Comparison of ENCODE assay signal across 23 cellular contexts in genomic region chr9:131583836-131584555, GRCh38. TPM values are rescaled to one million over a fixed set of nuclear protein-coding genes. Genes with fewer than 3 reads are reported as not detected.
A peak's percentile ranks its signal among the peaks of the same experiment; 100 is the strongest.
DNase-seq lines count a peak whose midpoint lies in the region; ATAC-seq and TF ChIP-seq lines count a peak whose summit lies in the region.
"Had no signal": no experiment of that assay in that cellular context is flagged by ENCODE, and none has a peak within 500 bp of the region (broad histone marks: within the 10 kb centered on the region; RNA-seq: fewer than 3 reads in every experiment).

No MANE protein-coding gene starts in this region.

- no peaks in the 10 kb centered on the region for H3K79me2 ChIP-seq in SK-N-SH (ENCODE audit: insufficient read depth)

- no peaks in the 10 kb centered on the region for H3K9me3 ChIP-seq in BLaER1
- H3K9me3 ChIP-seq in CD4-positive, alpha-beta T cell (ENCODE audit: control insufficient read depth, low read length): no peaks in the 10 kb centered on the region
- no peaks in the 10 kb centered on the region for H3K9me3 ChIP-seq in naive thymus-derived CD4-positive, alpha-beta T cell (ENCODE audit: control insufficient read depth in 2 of 3, low read length in 3 of 3)
- H3K9me3 ChIP-seq in SK-N-SH: no peaks in the 10 kb centered on the region
- no peaks in the 10 kb centered on the region for H3K9me3 ChIP-seq in esophagus muscularis mucosa
- H3K9me3 ChIP-seq: adrenal gland, heart right ventricle, stomach, upper lobe of left lung had no signal

- H3K27me3 Mint-ChIP-seq in CD4-positive, alpha-beta T cell: no peaks in the 10 kb centered on the region
- no peaks in the 10 kb centered on the region for H3K27me3 Mint-ChIP-seq in activated CD4-positive, alpha-beta memory T cell treated with anti-CD3 and anti-CD28 coated beads, Interleukin-2, amount 10 ng/mL, durations not matched to agents 7 days and 5 days
- no peaks in the 10 kb centered on the region for H3K27me3 Mint-ChIP-seq in naive thymus-derived CD4-positive, alpha-beta T cell

- POLR2A ChIA-PET in CD4-positive, alpha-beta T cell (lab: Charles Lee): interaction anchor here (1.6 kb wide), 1 partner anchor 38 kb away, joined by 5 read pairs; no protein-coding TSS in a partner anchor
- POLR2A ChIA-PET in activated CD4-positive, alpha-beta memory T cell treated with anti-CD3 and anti-CD28 coated beads, Interleukin-2, amount 10 ng/mL, durations not matched to agents 7 days and 5 days (lab: Charles Lee): interaction anchor here (1.5 to 2.4 kb wide), 4 partner anchors 83 to 161 kb away, joined by 5 to 9 read pairs (median 8); no protein-coding TSS in a partner anchor
- POLR2A ChIA-PET in naive thymus-derived CD4-positive, alpha-beta T cell (lab: Charles Lee): interaction anchor here (1.5 kb wide), 1 partner anchor 161 kb away, joined by 3 read pairs; no protein-coding TSS in a partner anchor
- POLR2A ChIA-PET in SK-N-SH (lab: Yijun Ruan, JAX): no interaction called here

- H3F3A ChIP-seq in SK-N-SH (replicated peaks; ENCODE audit: insufficient read depth): no peaks in the 10 kb centered on the region

- DNase-seq in CD4-positive, alpha-beta T cell: no peak
- DNase-seq in activated CD4-positive, alpha-beta memory T cell treated with anti-CD3 and anti-CD28 coated beads, Interleukin-2, amount 10 ng/mL, durations not matched to agents 7 days and 5 days: no peak
- DNase-seq in naive thymus-derived CD4-positive, alpha-beta T cell: no peak
- no peak for DNase-seq in NAMALWA (ENCODE audit: low spot score)
- no peak for DNase-seq in SK-N-SH
- no peak for DNase-seq in esophagus muscularis mucosa (ENCODE audit: extremely low spot score)
- no peak for DNase-seq in NCI-H187 treated with DMSO at 0.1 percent for 48 hours (lab: John Stamatoyannopoulos, UW)
- DNase-seq: activated CD4-positive, alpha-beta T cell treated with anti-CD3 and anti-CD28 coated beads, Interleukin-2, amount 50 U/mL, for 1 hour; activated T-cell treated with anti-CD3 and anti-CD28 coated beads, Interleukin-2, amount 50 U/mL, for 1 hour; HCEC 1CT; heart right ventricle; MM.1S; NCI-H146; NCI-H748 treated with DMSO at 0.1 percent for 48 hours; stimulated activated CD4-positive, alpha-beta T cell treated with anti-CD3 and anti-CD28 coated beads, Interleukin-4, amount 100 ng/mL, for 1 hour; stomach; upper lobe of left lung had no signal

- H3K27me3 ChIP-seq in BLaER1 (no peaks in the 10 kb centered on the region), SK-N-SH (ENCODE audit: insufficient read depth) (no peaks in the 10 kb centered on the region), esophagus muscularis mucosa (no peaks in the 10 kb centered on the region)
- H3K27me3 ChIP-seq in CD4-positive, alpha-beta T cell (ENCODE audit: control insufficient read depth, insufficient read depth, low read length): no peaks in the 10 kb centered on the region
- H3K27me3 ChIP-seq in naive thymus-derived CD4-positive, alpha-beta T cell (ENCODE audit: control insufficient read depth in 2 of 2, insufficient read depth in 2 of 2, low read length in 2 of 2): no peaks in the 10 kb centered on the region
- H3K27me3 ChIP-seq: adrenal gland, heart right ventricle, stomach, upper lobe of left lung had no signal

- intact Hi-C loops in CD4-positive, alpha-beta T cell (cut with DNase I, micrococcal nuclease): no loop called here
- intact Hi-C loops in naive thymus-derived CD4-positive, alpha-beta T cell (cut with micrococcal nuclease): no loop called here
- intact Hi-C loops in esophagus muscularis mucosa (cut with DNase I): no loop called here

- no peak overlapping the region for H3K4me3 ChIP-seq in BLaER1
- H3K4me3 ChIP-seq in naive thymus-derived CD4-positive, alpha-beta T cell (ENCODE audit: low read length): no peak overlapping the region
- H3K4me3 ChIP-seq in SK-N-SH (ENCODE audit: low read depth in 2 of 2, low read length in 1 of 2): no peak overlapping the region
- no peak overlapping the region for H3K4me3 ChIP-seq in esophagus muscularis mucosa
- H3K4me3 ChIP-seq: adrenal gland, heart right ventricle, smooth muscle cell, stomach, upper lobe of left lung had no signal

- no peaks in the 10 kb centered on the region for H3K9me3 Mint-ChIP-seq in CD4-positive, alpha-beta T cell
- no peaks in the 10 kb centered on the region for H3K9me3 Mint-ChIP-seq in activated CD4-positive, alpha-beta memory T cell treated with anti-CD3 and anti-CD28 coated beads, Interleukin-2, amount 10 ng/mL, durations not matched to agents 7 days and 5 days
- peaks cover 0 to 3% (median 0%) of the 10 kb centered on the region in 11 donors for H3K9me3 Mint-ChIP-seq in naive thymus-derived CD4-positive, alpha-beta T cell

- H4K20me1 ChIP-seq in BLaER1: peaks cover 87% of the 10 kb centered on the region
- no peaks in the 10 kb centered on the region for H4K20me1 ChIP-seq in SK-N-SH (ENCODE audit: insufficient read depth)

- H3K4me1 ChIP-seq in BLaER1 (peaks cover 88% of the 10 kb centered on the region), SK-N-SH (ENCODE audit: control insufficient read depth in 1 of 2, insufficient read depth in 2 of 2, low read depth in 1 of 2, low read length in 1 of 2) (peaks cover 0 to under 1% of the 10 kb centered on the region in 2 experiments; a peak in 1 of 4 replicates), esophagus muscularis mucosa (peaks cover 0 to 8% (median 5%) of the 10 kb centered on the region in 4 donors)
- peaks cover 28 to 32% of the 10 kb centered on the region in 2 donors for H3K4me1 ChIP-seq in naive thymus-derived CD4-positive, alpha-beta T cell (ENCODE audit: control insufficient read depth in 2 of 2, insufficient read depth in 2 of 2, low read length in 2 of 2)
- H3K4me1 ChIP-seq: adrenal gland had no signal

- no peak for TF ChIP-seq EP300 in SK-N-SH (IDR thresholded peaks at IDR 0.05; ENCODE audit: borderline replicate concordance in 1 of 2, low read depth in 1 of 2, low read length in 1 of 2)
- no peak for TF ChIP-seq EP300 in esophagus muscularis mucosa (IDR thresholded peaks at IDR 0.05)

- no peaks in the 10 kb centered on the region for H3K9me2 ChIP-seq in SK-N-SH

- peak overlapping the region; percentile 96 for H3K27ac Mint-ChIP-seq in CD4-positive, alpha-beta T cell
- peak overlapping the region; percentile 89 for H3K27ac Mint-ChIP-seq in activated CD4-positive, alpha-beta memory T cell treated with anti-CD3 and anti-CD28 coated beads, Interleukin-2, amount 10 ng/mL, durations not matched to agents 7 days and 5 days
- H3K27ac Mint-ChIP-seq in naive thymus-derived CD4-positive, alpha-beta T cell: peak overlapping the region; percentile 42 to 95 (median 92)

- H3K36me3 ChIP-seq in BLaER1: peaks cover 83% of the 10 kb centered on the region
- H3K36me3 ChIP-seq in naive thymus-derived CD4-positive, alpha-beta T cell (ENCODE audit: control insufficient read depth in 2 of 3, insufficient read depth in 3 of 3, low read length in 3 of 3): peaks cover 8 to 59% (median 12%) of the 10 kb centered on the region in 3 experiments
- H3K36me3 ChIP-seq in SK-N-SH (replicated peaks in 1 of 2; ENCODE audit: control insufficient read depth in 1 of 2, insufficient read depth in 2 of 2, low read length in 1 of 2): peaks cover 5 to 42% of the 10 kb centered on the region in 2 experiments
- peaks cover 76 to 90% (median 89%) of the 10 kb centered on the region in 4 donors for H3K36me3 ChIP-seq in esophagus muscularis mucosa

- no peak for TF ChIP-seq CTCF in CD4-positive, alpha-beta T cell (IDR thresholded peaks at IDR 0.05)
- TF ChIP-seq CTCF in SK-N-SH (IDR thresholded peaks at IDR 0.05): no peak
- TF ChIP-seq CTCF in esophagus muscularis mucosa (IDR thresholded peaks at IDR 0.05): no peak

- no peak for ATAC-seq in CD4-positive, alpha-beta T cell (ENCODE audit: poor library complexity)
- no peak for ATAC-seq in naive thymus-derived CD4-positive, alpha-beta T cell

- no peak overlapping the region for H3K9ac ChIP-seq in BLaER1
- H3K9ac ChIP-seq in SK-N-SH: no peak overlapping the region

- CTCF ChIA-PET in CD4-positive, alpha-beta T cell (lab: Charles Lee): no interaction called here
- CTCF ChIA-PET in activated CD4-positive, alpha-beta memory T cell treated with anti-CD3 and anti-CD28 coated beads, Interleukin-2, amount 10 ng/mL, durations not matched to agents 7 days and 5 days (lab: Charles Lee): interaction anchor here (1.7 kb wide), 1 partner anchor 157 kb away, joined by 5 read pairs; the partner anchor contains the start of gene RAPGEF1
- CTCF ChIA-PET in naive thymus-derived CD4-positive, alpha-beta T cell (lab: Charles Lee): interaction anchor here (1.4 to 2.2 kb wide), 2 partner anchors 157 to 161 kb away, joined by 7 to 13 read pairs; no protein-coding TSS in a partner anchor
- CTCF ChIA-PET in SK-N-SH (lab: Yijun Ruan, JAX): interaction anchor here (0.8 to 2.2 kb wide), 2 partner anchors 155 to 156 kb away, joined by 3 to 6 read pairs; no protein-coding TSS in a partner anchor

- no peak for TF ChIP-seq POLR2A in esophagus muscularis mucosa (IDR thresholded peaks at IDR 0.05; ENCODE audit: low read depth)

- H3K27ac ChIP-seq in BLaER1 (0 out of 2 replicates have a peak overlapping the region, but pooled peaks have one; percentile 1), SK-N-SH (ENCODE audit: low read depth in 2 of 2, low read length in 1 of 2) (no peak overlapping the region), esophagus muscularis mucosa (replicated peaks in 1 of 4) (no peak overlapping the region)
- H3K27ac ChIP-seq in CD4-positive, alpha-beta T cell (ENCODE audit: low read depth, low read length): peak overlapping the region; percentile 42
- peak overlapping the region; percentile 64 for H3K27ac ChIP-seq in naive thymus-derived CD4-positive, alpha-beta T cell (ENCODE audit: low read depth, low read length)
- H3K27ac ChIP-seq: adrenal gland had no signal

- H3K4me3 Mint-ChIP-seq in CD4-positive, alpha-beta T cell: no peak overlapping the region
- no peak overlapping the region for H3K4me3 Mint-ChIP-seq in activated CD4-positive, alpha-beta memory T cell treated with anti-CD3 and anti-CD28 coated beads, Interleukin-2, amount 10 ng/mL, durations not matched to agents 7 days and 5 days
- H3K4me3 Mint-ChIP-seq in naive thymus-derived CD4-positive, alpha-beta T cell: peak overlapping the region in 3 of 10 donors; percentile 70 to 92 (median 79)

- peaks cover 40% of the 10 kb centered on the region for H3K4me1 Mint-ChIP-seq in CD4-positive, alpha-beta T cell (ENCODE audit: low read depth)
- peaks cover 38% of the 10 kb centered on the region for H3K4me1 Mint-ChIP-seq in activated CD4-positive, alpha-beta memory T cell treated with anti-CD3 and anti-CD28 coated beads, Interleukin-2, amount 10 ng/mL, durations not matched to agents 7 days and 5 days
- H3K4me1 Mint-ChIP-seq in naive thymus-derived CD4-positive, alpha-beta T cell: peaks cover 22 to 61% (median 38%) of the 10 kb centered on the region in 7 donors

- H3K36me3 Mint-ChIP-seq in CD4-positive, alpha-beta T cell (ENCODE audit: low read depth): peaks cover 65% of the 10 kb centered on the region
- H3K36me3 Mint-ChIP-seq in activated CD4-positive, alpha-beta memory T cell treated with anti-CD3 and anti-CD28 coated beads, Interleukin-2, amount 10 ng/mL, durations not matched to agents 7 days and 5 days (ENCODE audit: low read depth): peaks cover 73% of the 10 kb centered on the region
- peaks cover 4 to 33% (median 18%) of the 10 kb centered on the region in 5 donors for H3K36me3 Mint-ChIP-seq in naive thymus-derived CD4-positive, alpha-beta T cell

- no peak overlapping the region for H2AFZ ChIP-seq in SK-N-SH (ENCODE audit: low read depth)

- WGBS in SK-N-SH (ENCODE audit: low lambda C conversion rate): 98% methylated on average over 16 of the region's 27 CpGs
- WGBS in esophagus muscularis mucosa: 93% methylated on average over 23 of the region's 27 CpGs

- no peak for TF ChIP-seq RAD21 in SK-N-SH (IDR thresholded peaks at IDR 0.05; ENCODE audit: low read length)

- H3K4me2 ChIP-seq in BLaER1 (peak overlapping the region; percentile 57; the same call in 1 of the 2 replicates), SK-N-SH (no peak overlapping the region)
- H3K4me2 ChIP-seq: smooth muscle cell had no signal

RNA-seq across cellular contexts. Expression of gene PRRT1B, which starts 38.7 kb away (rescaled TPM):
- not detected for total RNA-seq in CD4-positive, alpha-beta T cell
- not detected for total RNA-seq in activated CD4-positive, alpha-beta memory T cell treated with anti-CD3 and anti-CD28 coated beads, Interleukin-2, amount 10 ng/mL, durations not matched to agents 7 days and 5 days
- not detected for total RNA-seq in naive thymus-derived CD4-positive, alpha-beta T cell
- not detected for polyA plus RNA-seq in naive thymus-derived CD4-positive, alpha-beta T cell
- not detected in 2 replicates for polyA plus RNA-seq in SK-N-SH (2012; rRNA removed)
- polyA plus RNA-seq in SK-N-SH (2012; cell fraction: cytosol; rRNA removed): not detected in 2 replicates
- polyA plus RNA-seq in SK-N-SH (2012; cell fraction: nucleus; rRNA removed): not detected in 2 replicates
- under 1 TPM in 1 of 4 donors, not detected in 3; 0.19 TPM for total RNA-seq in esophagus muscularis mucosa
- total RNA-seq: adrenal gland, bronchial epithelial cell, endothelial cell of umbilical vein, heart right ventricle, mononuclear cell, smooth muscle cell had no signal
- polyA plus RNA-seq: adrenal gland, endothelial cell of umbilical vein, heart right ventricle, smooth muscle cell had no signal

RNA-seq across cellular contexts. Expression of gene UCK1, which starts 52.9 kb away (rescaled TPM):
- total RNA-seq in CD4-positive, alpha-beta T cell: 10 to 100 TPM; 22.1 to 22.5 TPM
- 10 to 100 TPM; 23.8 to 24.6 TPM for total RNA-seq in activated CD4-positive, alpha-beta memory T cell treated with anti-CD3 and anti-CD28 coated beads, Interleukin-2, amount 10 ng/mL, durations not matched to agents 7 days and 5 days
- total RNA-seq in naive thymus-derived CD4-positive, alpha-beta T cell: 10 to 100 TPM; 21.8 to 40.1 (median 29.3) TPM
- polyA plus RNA-seq in naive thymus-derived CD4-positive, alpha-beta T cell: 10 to 100 TPM; 21.2 to 32.8 TPM
- polyA plus RNA-seq in SK-N-SH (2012; rRNA removed): 30.9 and 32.9 TPM in 2 replicates
- 22.3 and 28.0 TPM in 2 replicates for polyA plus RNA-seq in SK-N-SH (2012; cell fraction: cytosol; rRNA removed)
- 52.0 TPM in 2 replicates for polyA plus RNA-seq in SK-N-SH (2012; cell fraction: nucleus; rRNA removed)
- 10 to 100 TPM; 47.3 to 63.9 (median 54.0) TPM for total RNA-seq in esophagus muscularis mucosa

Comparison
In these comparisons a context has a peak if more than half of its experiments do, and no peak if none do; other contexts are left out.
1. H3K27ac ChIP-seq: peak in BLaER1 (single experiment), CD4-positive, alpha-beta T cell (single experiment) and naive thymus-derived CD4-positive, alpha-beta T cell (single experiment); none in SK-N-SH (0 of 2) and esophagus muscularis mucosa (0 of 4).
2. Peak in every context shown above with its lines, with median percentiles within 50 percentile points of each other: H3K27ac Mint-ChIP-seq.